ENCODE assay signal across 14 cellular contexts in genomic region chr3:176927280-176927679, GRCh38.
DNase-seq lines count a peak whose midpoint lies in the region; ATAC-seq and TF ChIP-seq lines count a peak whose summit lies in the region.
"Had no signal": no experiment of that assay in that cellular context is flagged by ENCODE, and none has a peak within 500 bp of the region (broad histone marks: within the 10 kb centered on the region; RNA-seq: fewer than 3 reads in every experiment).

No MANE protein-coding gene starts in this region.

- peaks cover 7% of the 10 kb centered on the region; the same call in 1 of the 3 replicates for H3K9me3 Mint-ChIP-seq in GM23338
- H3K9me3 Mint-ChIP-seq in neural progenitor cell = peaks cover 2% of the 10 kb centered on the region
- no peaks in the 10 kb centered on the region for H3K9me3 Mint-ChIP-seq in activated CD8-positive, alpha-beta memory T cell treated with anti-CD3 and anti-CD28 coated beads, Interleukin-2, amount 10 ng/mL, durations not matched to agents 7 days and 5 days (ENCODE audit: low read depth)

- H2AFZ ChIP-seq in GM23338 (peak overlapping the region; percentile 83), hepatocyte (no peak overlapping the region), neural progenitor cell (replicated peaks) (peak overlapping the region; percentile 17)

- H3K4me3 ChIP-seq in GM23338 (no peak overlapping the region), adipocyte (ENCODE audit: low read length) (no peak overlapping the region), hepatocyte (no peak overlapping the region), neural progenitor cell (no peak overlapping the region)

- H3K4me1 Mint-ChIP-seq in GM23338 (no peaks in the 10 kb centered on the region), neural progenitor cell (no peaks in the 10 kb centered on the region)
- peaks cover 10% of the 10 kb centered on the region for H3K4me1 Mint-ChIP-seq in activated CD8-positive, alpha-beta memory T cell treated with anti-CD3 and anti-CD28 coated beads, Interleukin-2, amount 10 ng/mL, durations not matched to agents 7 days and 5 days
- H3K4me1 Mint-ChIP-seq: B cell had no signal

- H3K9me2 ChIP-seq in GM23338 (ENCODE audit: insufficient read depth) (no peaks in the 10 kb centered on the region; the same call in 1 of the 2 replicates), hepatocyte (replicated peaks; ENCODE audit: insufficient read depth) (no peaks in the 10 kb centered on the region)

- H3K27ac ChIP-seq in GM23338 (ENCODE audit: low read depth) = 0 out of 2 replicates have a peak overlapping the region, but pooled peaks have one; percentile 32
- no peak overlapping the region for H3K27ac ChIP-seq in hepatocyte
- H3K27ac ChIP-seq in neural progenitor cell = no peak overlapping the region

- no peak for TF ChIP-seq CTCF in GM23338 (conservative IDR thresholded peaks at IDR 0.05; ENCODE audit: low read depth in 2 of 2)
- no peak for TF ChIP-seq CTCF in hepatocyte (IDR thresholded peaks at IDR 0.05; ENCODE audit: poor library complexity)
- TF ChIP-seq CTCF in neural progenitor cell (IDR thresholded peaks at IDR 0.05) = no peak

- H3K79me2 ChIP-seq in GM23338 (replicated peaks; ENCODE audit: insufficient read depth) (no peaks in the 10 kb centered on the region), hepatocyte (no peaks in the 10 kb centered on the region), neural progenitor cell (ENCODE audit: low read depth) (no peaks in the 10 kb centered on the region)

- H3K4me3 Mint-ChIP-seq in GM23338 = no peak overlapping the region
- H3K4me3 Mint-ChIP-seq in neural progenitor cell = no peak overlapping the region
- H3K4me3 Mint-ChIP-seq in activated CD8-positive, alpha-beta memory T cell treated with anti-CD3 and anti-CD28 coated beads, Interleukin-2, amount 10 ng/mL, durations not matched to agents 7 days and 5 days = no peak overlapping the region
- H3K4me3 Mint-ChIP-seq: B cell; CD4-positive, alpha-beta T cell had no signal

- H3F3A ChIP-seq in GM23338 (replicated peaks; ENCODE audit: low read depth) = no peaks in the 10 kb centered on the region
- no peaks in the 10 kb centered on the region for H3F3A ChIP-seq in neural progenitor cell (ENCODE audit: low read depth)

- H3K4me1 ChIP-seq in GM23338 (ENCODE audit: insufficient read depth) (no peaks in the 10 kb centered on the region), adipocyte (ENCODE audit: control insufficient read depth, insufficient read depth, low read length) (no peaks in the 10 kb centered on the region), hepatocyte (ENCODE audit: insufficient read depth) (no peaks in the 10 kb centered on the region), neural progenitor cell (no peaks in the 10 kb centered on the region)

- no peak for DNase-seq in GM23338 (ENCODE audit: low spot score)
- DNase-seq in adipocyte (ENCODE audit: low read depth) = peak; percentile 26
- peak; percentile 13 for DNase-seq in hepatocyte (ENCODE audit: low spot score)
- no peak for DNase-seq in neural progenitor cell (ENCODE audit: low spot score)
- no peak for DNase-seq in stimulated activated CD4-positive, alpha-beta T cell treated with anti-CD3 and anti-CD28 coated beads, Interleukin-2, amount 100 ng/mL, for 48 hours
- no peak for DNase-seq in activated CD8-positive, alpha-beta memory T cell treated with anti-CD3 and anti-CD28 coated beads, Interleukin-2, amount 10 ng/mL, durations not matched to agents 7 days and 5 days
- DNase-seq: ACHN; C1 segment of cervical spinal cord; CD4-positive, alpha-beta T cell; COR-L47; IMR-90 had no signal

- no peaks in the 10 kb centered on the region for H3K9me3 ChIP-seq in adipocyte (ENCODE audit: control insufficient read depth, low read length)
- H3K9me3 ChIP-seq in hepatocyte (ENCODE audit: low read depth) = no peaks in the 10 kb centered on the region
- no peaks in the 10 kb centered on the region for H3K9me3 ChIP-seq in neural progenitor cell (ENCODE audit: low read depth)

- H3K9ac ChIP-seq in adipocyte (ENCODE audit: low read length) = no peak overlapping the region
- H3K9ac ChIP-seq in neural progenitor cell = no peak overlapping the region

- CTCF ChIA-PET in activated CD8-positive, alpha-beta memory T cell treated with anti-CD3 and anti-CD28 coated beads, Interleukin-2, amount 10 ng/mL, durations not matched to agents 7 days and 5 days (lab: Charles Lee) = no interaction called here

- H3K27me3 ChIP-seq in GM23338 (ENCODE audit: insufficient read depth) (no peaks in the 10 kb centered on the region), adipocyte (replicated peaks; ENCODE audit: control insufficient read depth, insufficient read depth, low read length) (no peaks in the 10 kb centered on the region), hepatocyte (no peaks in the 10 kb centered on the region), neural progenitor cell (no peaks in the 10 kb centered on the region)

- H3K36me3 Mint-ChIP-seq in GM23338 (ENCODE audit: low read depth) (peaks cover 3% of the 10 kb centered on the region; the same call in 1 of the 3 replicates), neural progenitor cell (no peaks in the 10 kb centered on the region)
- no peaks in the 10 kb centered on the region for H3K36me3 Mint-ChIP-seq in activated CD8-positive, alpha-beta memory T cell treated with anti-CD3 and anti-CD28 coated beads, Interleukin-2, amount 10 ng/mL, durations not matched to agents 7 days and 5 days

- H4K20me1 ChIP-seq in GM23338 (replicated peaks; ENCODE audit: insufficient read depth) (no peaks in the 10 kb centered on the region), hepatocyte (ENCODE audit: insufficient read depth, poor library complexity, severe bottlenecking) (no peaks in the 10 kb centered on the region), neural progenitor cell (ENCODE audit: low read depth) (no peaks in the 10 kb centered on the region)

- no peak overlapping the region for H3K27ac Mint-ChIP-seq in GM23338
- H3K27ac Mint-ChIP-seq in neural progenitor cell = no peak overlapping the region
- H3K27ac Mint-ChIP-seq in activated CD8-positive, alpha-beta memory T cell treated with anti-CD3 and anti-CD28 coated beads, Interleukin-2, amount 10 ng/mL, durations not matched to agents 7 days and 5 days = no peak overlapping the region
- H3K27ac Mint-ChIP-seq: B cell; CD4-positive, alpha-beta T cell had no signal

- H3K36me3 ChIP-seq in GM23338 (ENCODE audit: insufficient read depth) = no peaks in the 10 kb centered on the region
- no peaks in the 10 kb centered on the region for H3K36me3 ChIP-seq in adipocyte (ENCODE audit: control insufficient read depth, insufficient read depth, low read length, severe bottlenecking)
- H3K36me3 ChIP-seq in hepatocyte (replicated peaks; ENCODE audit: insufficient read depth, low read depth) = no peaks in the 10 kb centered on the region
- no peaks in the 10 kb centered on the region for H3K36me3 ChIP-seq in neural progenitor cell

- H3K27me3 Mint-ChIP-seq in GM23338 (ENCODE audit: insufficient read depth, low read depth, poor library complexity) (no peaks in the 10 kb centered on the region), neural progenitor cell (ENCODE audit: insufficient read depth, low read depth) (no peaks in the 10 kb centered on the region)
- H3K27me3 Mint-ChIP-seq in activated CD8-positive, alpha-beta memory T cell treated with anti-CD3 and anti-CD28 coated beads, Interleukin-2, amount 10 ng/mL, durations not matched to agents 7 days and 5 days = peaks cover 28% of the 10 kb centered on the region

- ATAC-seq in GM23338 (no peak), GM19463 (IDR thresholded peaks at IDR 0.05; ENCODE audit: unreplicated experiment) (no peak)
- no peak for ATAC-seq in activated CD8-positive, alpha-beta memory T cell treated with anti-CD3 and anti-CD28 coated beads, Interleukin-2, amount 10 ng/mL, durations not matched to agents 7 days and 5 days
- ATAC-seq: HCT116 had no signal

- 28% methylated on average over 3 of the region's 3 CpGs for WGBS in hepatocyte (ENCODE audit: low lambda C conversion rate, missing lambda C conversion rate)

- H3K4me2 ChIP-seq in GM23338 (no peak overlapping the region), hepatocyte (no peak overlapping the region), neural progenitor cell (no peak overlapping the region)

Comparison
In these comparisons a context has a peak if more than half of its experiments do, and no peak if none do; other contexts are left out.
1. DNase-seq: peak in adipocyte (single experiment) and hepatocyte (single experiment); none in GM23338 (single experiment), neural progenitor cell (single experiment), stimulated activated CD4-positive, alpha-beta T cell treated with anti-CD3 and anti-CD28 coated beads, Interleukin-2, amount 100 ng/mL, for 48 hours (0 of 2) and activated CD8-positive, alpha-beta memory T cell treated with anti-CD3 and anti-CD28 coated beads, Interleukin-2, amount 10 ng/mL, durations not matched to agents 7 days and 5 days (single experiment).